ENCODE assay signal across 8 cellular contexts in the genomic region with DNA sequence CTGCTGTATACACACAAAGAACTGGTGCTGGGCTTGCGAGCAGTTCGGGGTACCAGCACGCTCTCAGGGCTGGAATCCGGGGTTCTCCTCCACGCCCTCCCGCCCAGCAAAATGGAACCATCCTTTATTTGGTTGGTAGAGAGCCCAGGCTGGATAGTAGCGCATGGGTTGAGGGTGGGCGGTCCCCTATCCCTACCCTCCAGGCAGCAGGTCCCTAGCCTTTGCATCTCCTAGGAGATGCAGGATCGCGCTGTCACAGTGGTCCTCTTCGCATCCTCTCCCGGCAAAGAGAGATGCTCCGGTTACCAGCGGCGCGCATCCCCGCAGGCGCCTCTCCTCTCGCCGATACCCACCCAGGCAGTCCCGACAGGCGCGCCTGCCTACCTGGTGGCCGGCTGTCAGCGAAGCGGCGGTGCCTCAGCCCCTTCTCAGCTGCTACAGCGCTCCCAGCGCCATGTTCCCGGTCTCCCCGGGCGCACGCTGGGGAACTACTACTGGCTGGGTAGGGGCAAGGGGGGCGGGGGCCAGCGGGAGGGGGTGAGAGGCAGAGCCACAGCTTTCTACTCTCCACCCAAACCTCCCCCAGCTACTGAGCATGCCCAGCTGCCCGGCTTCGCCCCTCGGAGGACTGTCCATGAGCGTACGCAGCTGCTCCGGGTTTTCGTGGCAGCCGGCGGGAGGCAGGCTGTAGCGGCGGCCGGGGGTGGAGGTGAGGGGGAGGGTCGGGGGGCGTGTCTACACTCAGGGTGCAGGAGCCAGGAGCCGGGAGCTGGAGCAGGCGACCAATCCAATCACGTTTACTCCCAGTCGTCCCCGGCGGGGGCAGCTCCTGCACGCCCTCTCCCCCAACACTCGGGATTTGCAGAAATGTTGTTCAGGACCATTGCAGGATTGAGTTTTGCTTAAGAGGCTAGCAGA. TPM values are rescaled to one million over a fixed set of nuclear protein-coding genes. Genes with fewer than 3 reads are reported as not detected.
DNase-seq lines count a peak whose midpoint lies in the region; ATAC-seq, FAIRE-seq and TF ChIP-seq lines count a peak whose summit lies in the region.

A gene (minus strand): TSS at position 699 of the 918 bp plus-strand sequence. CDS start 194,748 bp downstream, outside the sequence.

- H2AFZ ChIP-seq in endothelial cell of umbilical vein (ENCODE audit: low read depth, low read length) = peak within 1 kb of the TSS; percentile 15

- in situ Hi-C loops in GM13977 (cut with MboI; ENCODE audit: low pct_unique_long_range_greater_than_20kb, low sequenced_read_pairs, unreplicated experiment) = no loop called here

- H4K20me1 ChIP-seq in endothelial cell of umbilical vein (replicated peaks; ENCODE audit: control insufficient read depth, extremely low read depth, insufficient read depth, low read length) = no peaks in the 10 kb centered on the region

- no peak within 1 kb of the TSS for H3K4me2 ChIP-seq in endothelial cell of umbilical vein (ENCODE audit: insufficient read depth, low read length)

- no peak for FAIRE-seq in endothelial cell of umbilical vein (lab: Jason Lieb, UNC)
- FAIRE-seq in GM12891 (lab: Jason Lieb, UNC) = no peak

- no peaks in the 10 kb centered on the region for H3K79me2 ChIP-seq in endothelial cell of umbilical vein (ENCODE audit: control insufficient read depth, insufficient read depth, low read length)

- no TSS peak for BruUV-seq in endothelial cell of umbilical vein (replicated peaks; lab: Mats Ljungman, UMichigan)

- TF ChIP-seq CTCF in endothelial cell of umbilical vein (IDR thresholded peaks at IDR 0.05; ENCODE audit: extremely low read depth in 1 of 2, insufficient read depth in 1 of 2, low read depth in 1 of 2, low read length in 2 of 2) (no peak), mucosa of descending colon (IDR thresholded peaks at IDR 0.05) (no peak), GM13977 (IDR thresholded peaks at IDR 0.05; ENCODE audit: extremely low read depth, insufficient read depth, missing control alignments) (no peak)

- H3K27me3 ChIP-seq in endothelial cell of umbilical vein (ENCODE audit: control insufficient read depth in 2 of 2, insufficient read depth in 2 of 2, low read length in 2 of 2) = peaks cover 11% of the 10 kb centered on the region in 2 experiments

- CTCF ChIA-PET in endothelial cell of umbilical vein (lab: Charles Lee) = no interaction called here

- no peaks in the 10 kb centered on the region for H3K9me1 ChIP-seq in endothelial cell of umbilical vein (replicated peaks; ENCODE audit: control insufficient read depth, extremely low read depth, insufficient read depth, low read length)

- ATAC-seq in mucosa of descending colon (peak; percentile 51), GM21515 (IDR thresholded peaks at IDR 0.05; ENCODE audit: unreplicated experiment) (no peak)

- intact Hi-C loops in endothelial cell of umbilical vein (cut with micrococcal nuclease) = no loop called here
- intact Hi-C loops in mucosa of descending colon (cut with DNase I, micrococcal nuclease) = no loop called here

- H3K36me3 ChIP-seq in endothelial cell of umbilical vein (ENCODE audit: control insufficient read depth in 2 of 2, extremely low read depth in 1 of 2, insufficient read depth in 2 of 2, low read length in 2 of 2) (no peaks in the 10 kb centered on the region), mucosa of descending colon (ENCODE audit: low read depth) (no peaks in the 10 kb centered on the region)

- DNase-seq in HK-2 (ENCODE audit: unreplicated experiment) (peak; percentile 18), NCI-H526 (lab: John Stamatoyannopoulos, UW) (peak; percentile 74 to 94), endothelial cell of umbilical vein (ENCODE audit: low read depth, low spot score) (peak; percentile 26), mucosa of descending colon (peak in 2 of 3 donors; percentile 18 to 55), GM12891 (ENCODE audit: insufficient read length, low spot score) (no peak), A172 (ENCODE audit: low spot score) (no peak), GM13977 (ENCODE audit: low spot score) (no peak)

- H3K4me3 ChIP-seq in endothelial cell of umbilical vein (replicated peaks in 1 of 3; ENCODE audit: insufficient read depth in 1 of 3, low read depth in 1 of 3, low read length in 3 of 3) = peak within 1 kb of the TSS in 1 of 3 experiments; percentile 33
- no peak within 1 kb of the TSS for H3K4me3 ChIP-seq in mucosa of descending colon

- POLR2A ChIA-PET in endothelial cell of umbilical vein (lab: Charles Lee) = no interaction called here

- dilution Hi-C loops in endothelial cell of umbilical vein (cut with MboI; ENCODE audit: extremely low pct_ligation_motif_present, low sequenced_read_pairs) = no loop called here

- TF ChIP-seq POLR2A in endothelial cell of umbilical vein (IDR thresholded peaks at IDR 0.05; ENCODE audit: low read depth, low read length) (no peak), GM12891 (IDR thresholded peaks at IDR 0.05; ENCODE audit: low read depth, low read length) (no peak)

- no peaks in the 10 kb centered on the region for H3K9me3 ChIP-seq in endothelial cell of umbilical vein (replicated peaks; ENCODE audit: control insufficient read depth, insufficient read depth, low read length)
- H3K9me3 ChIP-seq in mucosa of descending colon = no peaks in the 10 kb centered on the region

- H3K4me1 ChIP-seq in endothelial cell of umbilical vein (ENCODE audit: control insufficient read depth, extremely low read depth, insufficient read depth, low read length) = no peaks in the 10 kb centered on the region
- no peaks in the 10 kb centered on the region for H3K4me1 ChIP-seq in mucosa of descending colon (ENCODE audit: low read depth)

- no peak within 1 kb of the TSS for H3K27ac ChIP-seq in endothelial cell of umbilical vein (ENCODE audit: insufficient read depth, low read depth, low read length)

- no peak within 1 kb of the TSS for H3K9ac ChIP-seq in endothelial cell of umbilical vein (replicated peaks; ENCODE audit: extremely low read depth, insufficient read depth, low read length)

TF ChIP-seq in endothelial cell of umbilical vein, 7 proteins besides CTCF, POLR2A, EP300 and RAD21:
- no peak for TF ChIP-seq FOS (IDR thresholded peaks at IDR 0.05; ENCODE audit: borderline replicate concordance, insufficient read depth, low read length)
- no peak for TF ChIP-seq GATA2 (IDR thresholded peaks at IDR 0.05; ENCODE audit: insufficient read depth, insufficient read length, low read depth, low read length)
- TF ChIP-seq POLR2AphosphoS5 (IDR thresholded peaks at IDR 0.05; ENCODE audit: insufficient read depth, low read depth, low read length) = no peak
- TF ChIP-seq EZH2 (IDR thresholded peaks at IDR 0.05; ENCODE audit: borderline replicate concordance, low read depth, low read length, severe bottlenecking) = no peak
- TF ChIP-seq JUN (IDR thresholded peaks at IDR 0.05; ENCODE audit: borderline replicate concordance, insufficient read depth, insufficient read length, low read depth) = no peak
- TF ChIP-seq MYC (IDR thresholded peaks at IDR 0.05; ENCODE audit: low read depth, low read length) = no peak
- TF ChIP-seq, protein P1, sequence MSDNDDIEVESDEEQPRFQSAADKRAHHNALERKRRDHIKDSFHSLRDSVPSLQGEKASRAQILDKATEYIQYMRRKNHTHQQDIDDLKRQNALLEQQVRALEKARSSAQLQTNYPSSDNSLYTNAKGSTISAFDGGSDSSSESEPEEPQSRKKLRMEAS (IDR thresholded peaks at IDR 0.05; ENCODE audit: insufficient read depth, insufficient read length) = no peak
TF ChIP-seq in endothelial cell of umbilical vein: peak in this region for 0.

TF ChIP-seq in GM12891, 5 proteins besides CTCF, POLR2A, EP300 and RAD21:
- TF ChIP-seq POU2F2 (IDR thresholded peaks at IDR 0.05; ENCODE audit: low read depth, low read length) = no peak
- TF ChIP-seq POLR2AphosphoS5 (IDR thresholded peaks at IDR 0.05; ENCODE audit: low read depth, low read length) = no peak
- no peak for TF ChIP-seq TAF1 (IDR thresholded peaks at IDR 0.05; ENCODE audit: low read depth, low read length)
- TF ChIP-seq PAX5 (IDR thresholded peaks at IDR 0.05; ENCODE audit: insufficient read depth, low read length, severe bottlenecking) = no peak
- no peak for TF ChIP-seq SPI1 (IDR thresholded peaks at IDR 0.05; ENCODE audit: low read depth, low read length)
TF ChIP-seq in GM12891: peak in this region for 0.

RNA-seq across cellular contexts. Expression of the gene that starts here (rescaled TPM):
- total RNA-seq in endothelial cell of umbilical vein = not detected in 2 replicates
- not detected in 2 replicates for polyA plus RNA-seq in endothelial cell of umbilical vein
- polyA plus RNA-seq in endothelial cell of umbilical vein (2011; cell fraction: cytosol; rRNA removed) = not detected in 2 replicates
- polyA plus RNA-seq in endothelial cell of umbilical vein (2011; cell fraction: nucleus; rRNA removed) = 0.03 TPM in 1 of 2 replicates, not detected in the other
- not detected in 2 replicates for polyA plus RNA-seq in endothelial cell of umbilical vein (2012)
- polyA minus RNA-seq in endothelial cell of umbilical vein = not detected in 2 replicates
- not detected for polyA minus RNA-seq in endothelial cell of umbilical vein (2011; cell fraction: cytosol; rRNA and poly(A)+ RNA removed)
- polyA minus RNA-seq in endothelial cell of umbilical vein (2011; cell fraction: nucleus; rRNA and poly(A)+ RNA removed) = not detected in 2 replicates
- under 1 TPM in 2 of 3 donors, not detected in 1; 0.06 to 0.13 TPM for total RNA-seq in mucosa of descending colon
- not detected for polyA plus RNA-seq in GM12891 (2012; ENCODE audit: low read depth, missing spikeins)
- total RNA-seq in A172 (2014; rRNA removed; shearing (Covaris generic)) = not detected in 2 replicates

Comparison
In these comparisons a context has a peak if more than half of its experiments do, and no peak if none do; other contexts are left out.
1. Peak in DNase-seq in endothelial cell of umbilical vein; RNA of the gene not detected or under 1 TPM.
2. Peak in DNase-seq and ATAC-seq in mucosa of descending colon; RNA of the gene not detected or under 1 TPM.
3. DNase-seq: peak in HK-2 (single experiment) and NCI-H526 (2 of 2); none in GM12891 (single experiment), A172 (single experiment) and GM13977 (single experiment).